ENCODE assay signal across 1 cellular context in the genomic region with DNA sequence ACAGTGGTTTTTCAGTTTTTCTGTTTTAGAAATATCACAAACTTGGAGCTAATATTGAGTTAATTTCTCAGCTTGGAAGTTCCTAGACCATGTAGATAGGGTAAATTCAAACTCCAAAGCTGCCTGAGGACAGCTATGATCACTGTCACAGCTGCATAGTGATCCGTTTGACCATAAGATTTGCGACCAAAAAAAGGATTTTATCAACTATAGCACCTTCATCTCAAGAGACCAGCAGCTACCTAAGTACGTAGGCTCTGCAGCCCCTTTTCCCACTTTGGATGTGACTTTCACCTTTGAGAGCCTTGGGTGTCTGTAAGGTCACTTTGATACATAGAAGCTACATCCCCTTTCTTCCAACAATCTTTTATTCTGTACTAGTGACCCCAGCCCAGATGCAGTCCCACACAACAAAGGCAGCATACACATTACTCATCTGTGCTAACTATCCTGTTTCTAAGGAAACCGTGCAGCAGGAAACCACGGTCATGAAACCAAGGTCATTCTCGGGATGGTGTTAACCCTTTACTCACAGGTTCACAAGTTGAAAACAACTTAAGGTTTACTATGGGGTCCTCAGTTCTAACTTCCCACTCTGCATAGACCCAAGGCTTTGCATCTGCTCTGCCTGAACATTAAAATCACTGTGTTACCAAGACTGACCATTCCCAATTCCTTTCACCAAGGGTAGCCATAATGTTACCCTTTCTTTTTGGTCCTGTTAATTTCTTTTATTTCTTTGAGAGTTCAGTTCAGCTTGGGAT.
TF ChIP-seq lines count a peak whose summit lies in the region.

No MANE protein-coding gene starts in this region.

TF ChIP-seq in HepG2, 621 proteins besides CTCF, POLR2A, EP300 and RAD21 (continued from another document):
- TF ChIP-seq, protein P1, sequence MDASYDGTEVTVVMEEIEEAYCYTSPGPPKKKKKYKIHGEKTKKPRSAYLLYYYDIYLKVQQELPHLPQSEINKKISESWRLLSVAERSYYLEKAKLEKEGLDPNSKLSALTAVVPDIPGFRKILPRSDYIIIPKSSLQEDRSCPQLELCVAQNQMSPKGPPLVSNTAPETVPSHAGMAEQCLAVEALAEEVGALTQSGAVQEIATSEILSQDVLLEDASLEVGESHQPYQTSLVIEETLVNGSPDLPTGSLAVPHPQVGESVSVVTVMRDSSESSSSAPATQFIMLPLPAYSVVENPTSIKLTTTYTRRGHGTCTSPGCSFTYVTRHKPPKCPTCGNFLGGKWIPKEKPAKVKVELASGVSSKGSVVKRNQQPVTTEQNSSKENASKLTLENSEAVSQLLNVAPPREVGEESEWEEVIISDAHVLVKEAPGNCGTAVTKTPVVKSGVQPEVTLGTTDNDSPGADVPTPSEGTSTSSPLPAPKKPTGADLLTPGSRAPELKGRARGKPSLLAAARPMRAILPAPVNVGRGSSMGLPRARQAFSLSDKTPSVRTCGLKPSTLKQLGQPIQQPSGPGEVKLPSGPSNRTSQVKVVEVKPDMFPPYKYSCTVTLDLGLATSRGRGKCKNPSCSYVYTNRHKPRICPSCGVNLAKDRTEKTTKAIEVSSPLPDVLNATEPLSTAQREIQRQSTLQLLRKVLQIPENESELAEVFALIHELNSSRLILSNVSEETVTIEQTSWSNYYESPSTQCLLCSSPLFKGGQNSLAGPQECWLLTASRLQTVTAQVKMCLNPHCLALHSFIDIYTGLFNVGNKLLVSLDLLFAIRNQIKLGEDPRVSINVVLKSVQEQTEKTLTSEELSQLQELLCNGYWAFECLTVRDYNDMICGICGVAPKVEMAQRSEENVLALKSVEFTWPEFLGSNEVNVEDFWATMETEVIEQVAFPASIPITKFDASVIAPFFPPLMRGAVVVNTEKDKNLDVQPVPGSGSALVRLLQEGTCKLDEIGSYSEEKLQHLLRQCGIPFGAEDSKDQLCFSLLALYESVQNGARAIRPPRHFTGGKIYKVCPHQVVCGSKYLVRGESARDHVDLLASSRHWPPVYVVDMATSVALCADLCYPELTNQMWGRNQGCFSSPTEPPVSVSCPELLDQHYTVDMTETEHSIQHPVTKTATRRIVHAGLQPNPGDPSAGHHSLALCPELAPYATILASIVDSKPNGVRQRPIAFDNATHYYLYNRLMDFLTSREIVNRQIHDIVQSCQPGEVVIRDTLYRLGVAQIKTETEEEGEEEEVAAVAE (CRISPR knock-in tag; IDR thresholded peaks at IDR 0.05; ENCODE audit: borderline replicate concordance) = peak; percentile 28; the same call in 1 of the 2 replicates
- TF ChIP-seq ZNF256 (CRISPR knock-in tag; conservative IDR thresholded peaks at IDR 0.05) (no peak), NR2C2 (CRISPR knock-in tag; IDR thresholded peaks at IDR 0.05; ENCODE audit: borderline replicate concordance) (peak; percentile 32; the same call in 1 of the 2 replicates), ZNF879 (CRISPR knock-in tag; IDR thresholded peaks at IDR 0.05) (no peak), ISL2 (CRISPR knock-in tag; IDR thresholded peaks at IDR 0.05) (0 out of 2 replicates have a peak, but pooled peaks have one; percentile 33), ZNF7 (CRISPR knock-in tag; IDR thresholded peaks at IDR 0.05) (no peak), ZNF446 (CRISPR knock-in tag; IDR thresholded peaks at IDR 0.05) (no peak), FOSL1 (CRISPR knock-in tag; IDR thresholded peaks at IDR 0.05; ENCODE audit: borderline replicate concordance) (0 out of 2 replicates have a peak, but pooled peaks have one; percentile 29), TP53 (CRISPR knock-in tag; conservative IDR thresholded peaks at IDR 0.05) (no peak), CCAR2 (optimal IDR thresholded peaks at IDR 0.05; ENCODE audit: low read depth, low read length) (no peak), ZNF468 (CRISPR knock-in tag; IDR thresholded peaks at IDR 0.05) (no peak)
- TF ChIP-seq, protein P2, sequence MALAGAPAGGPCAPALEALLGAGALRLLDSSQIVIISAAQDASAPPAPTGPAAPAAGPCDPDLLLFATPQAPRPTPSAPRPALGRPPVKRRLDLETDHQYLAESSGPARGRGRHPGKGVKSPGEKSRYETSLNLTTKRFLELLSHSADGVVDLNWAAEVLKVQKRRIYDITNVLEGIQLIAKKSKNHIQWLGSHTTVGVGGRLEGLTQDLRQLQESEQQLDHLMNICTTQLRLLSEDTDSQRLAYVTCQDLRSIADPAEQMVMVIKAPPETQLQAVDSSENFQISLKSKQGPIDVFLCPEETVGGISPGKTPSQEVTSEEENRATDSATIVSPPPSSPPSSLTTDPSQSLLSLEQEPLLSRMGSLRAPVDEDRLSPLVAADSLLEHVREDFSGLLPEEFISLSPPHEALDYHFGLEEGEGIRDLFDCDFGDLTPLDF (CRISPR knock-in tag; IDR thresholded peaks at IDR 0.05) = no peak
- TF ChIP-seq, protein P3, sequence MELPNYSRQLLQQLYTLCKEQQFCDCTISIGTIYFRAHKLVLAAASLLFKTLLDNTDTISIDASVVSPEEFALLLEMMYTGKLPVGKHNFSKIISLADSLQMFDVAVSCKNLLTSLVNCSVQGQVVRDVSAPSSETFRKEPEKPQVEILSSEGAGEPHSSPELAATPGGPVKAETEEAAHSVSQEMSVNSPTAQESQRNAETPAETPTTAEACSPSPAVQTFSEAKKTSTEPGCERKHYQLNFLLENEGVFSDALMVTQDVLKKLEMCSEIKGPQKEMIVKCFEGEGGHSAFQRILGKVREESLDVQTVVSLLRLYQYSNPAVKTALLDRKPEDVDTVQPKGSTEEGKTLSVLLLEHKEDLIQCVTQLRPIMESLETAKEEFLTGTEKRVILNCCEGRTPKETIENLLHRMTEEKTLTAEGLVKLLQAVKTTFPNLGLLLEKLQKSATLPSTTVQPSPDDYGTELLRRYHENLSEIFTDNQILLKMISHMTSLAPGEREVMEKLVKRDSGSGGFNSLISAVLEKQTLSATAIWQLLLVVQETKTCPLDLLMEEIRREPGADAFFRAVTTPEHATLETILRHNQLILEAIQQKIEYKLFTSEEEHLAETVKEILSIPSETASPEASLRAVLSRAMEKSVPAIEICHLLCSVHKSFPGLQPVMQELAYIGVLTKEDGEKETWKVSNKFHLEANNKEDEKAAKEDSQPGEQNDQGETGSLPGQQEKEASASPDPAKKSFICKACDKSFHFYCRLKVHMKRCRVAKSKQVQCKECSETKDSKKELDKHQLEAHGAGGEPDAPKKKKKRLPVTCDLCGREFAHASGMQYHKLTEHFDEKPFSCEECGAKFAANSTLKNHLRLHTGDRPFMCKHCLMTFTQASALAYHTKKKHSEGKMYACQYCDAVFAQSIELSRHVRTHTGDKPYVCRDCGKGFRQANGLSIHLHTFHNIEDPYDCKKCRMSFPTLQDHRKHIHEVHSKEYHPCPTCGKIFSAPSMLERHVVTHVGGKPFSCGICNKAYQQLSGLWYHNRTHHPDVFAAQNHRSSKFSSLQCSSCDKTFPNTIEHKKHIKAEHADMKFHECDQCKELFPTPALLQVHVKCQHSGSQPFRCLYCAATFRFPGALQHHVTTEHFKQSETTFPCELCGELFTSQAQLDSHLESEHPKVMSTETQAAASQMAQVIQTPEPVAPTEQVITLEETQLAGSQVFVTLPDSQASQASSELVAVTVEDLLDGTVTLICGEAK (IDR thresholded peaks at IDR 0.05) = no peak
- TF ChIP-seq, protein P3 (CRISPR knock-in tag; IDR thresholded peaks at IDR 0.05) = no peak
- TF ChIP-seq, protein P4, sequence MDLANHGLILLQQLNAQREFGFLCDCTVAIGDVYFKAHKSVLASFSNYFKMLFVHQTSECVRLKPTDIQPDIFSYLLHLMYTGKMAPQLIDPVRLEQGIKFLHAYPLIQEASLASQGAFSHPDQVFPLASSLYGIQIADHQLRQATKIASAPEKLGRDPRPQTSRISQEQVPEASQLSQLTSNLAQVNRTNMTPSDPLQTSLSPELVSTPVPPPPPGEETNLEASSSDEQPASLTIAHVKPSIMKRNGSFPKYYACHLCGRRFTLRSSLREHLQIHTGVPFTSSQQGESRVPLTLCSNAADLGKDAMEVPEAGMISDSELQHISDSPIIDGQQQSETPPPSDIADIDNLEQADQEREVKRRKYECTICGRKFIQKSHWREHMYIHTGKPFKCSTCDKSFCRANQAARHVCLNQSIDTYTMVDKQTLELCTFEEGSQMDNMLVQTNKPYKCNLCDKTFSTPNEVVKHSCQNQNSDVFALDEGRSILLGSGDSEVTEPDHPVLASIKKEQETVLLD (CRISPR knock-in tag; IDR thresholded peaks at IDR 0.05; ENCODE audit: low read depth) = no peak
- TF ChIP-seq, protein P5, sequence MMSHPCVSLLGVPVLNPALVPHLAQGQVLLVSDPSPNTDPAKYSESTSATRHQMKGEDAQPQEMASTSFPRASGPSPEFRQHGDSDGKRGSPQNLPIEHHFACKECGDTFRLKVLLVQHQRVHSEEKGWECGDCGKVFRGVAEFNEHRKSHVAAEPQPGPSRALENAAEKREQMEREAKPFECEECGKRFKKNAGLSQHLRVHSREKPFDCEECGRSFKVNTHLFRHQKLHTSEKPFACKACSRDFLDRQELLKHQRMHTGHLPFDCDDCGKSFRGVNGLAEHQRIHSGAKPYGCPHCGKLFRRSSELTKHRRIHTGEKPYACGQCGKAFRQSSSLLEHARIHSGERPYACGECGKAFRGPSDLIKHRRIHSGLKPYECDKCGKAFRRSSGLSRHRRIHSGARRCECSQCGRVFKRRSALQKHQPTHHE (CRISPR knock-in tag; IDR thresholded peaks at IDR 0.05; ENCODE audit: borderline replicate concordance) = 0 out of 2 replicates have a peak, but pooled peaks have one; percentile 47
